ENCODE assay signal across 19 cellular contexts in genomic region chr1:5620418-5620817, GRCh38.
A peak's percentile ranks its signal among the peaks of the same experiment; 100 is the strongest.
DNase-seq lines count a peak whose midpoint lies in the region; ATAC-seq and TF ChIP-seq lines count a peak whose summit lies in the region.
"Had no signal": no experiment of that assay in that cellular context is flagged by ENCODE, and none has a peak within 500 bp of the region (broad histone marks: within the 10 kb centered on the region; RNA-seq: fewer than 3 reads in every experiment).

No MANE protein-coding gene starts in this region.

- no peak for TF ChIP-seq EP300 in esophagus muscularis mucosa (IDR thresholded peaks at IDR 0.05)

- H3K27me3 ChIP-seq in esophagus muscularis mucosa: peaks cover 0 to 57% (median 0%) of the 10 kb centered on the region in 4 donors

- H3K9me3 Mint-ChIP-seq in activated CD8-positive, alpha-beta memory T cell treated with anti-CD3 and anti-CD28 coated beads, Interleukin-2, amount 10 ng/mL, durations not matched to agents 7 days and 5 days (ENCODE audit: low read depth): no peaks in the 10 kb centered on the region
- H3K9me3 Mint-ChIP-seq: CD8-positive, alpha-beta T cell; GM23338 had no signal

- no peaks in the 10 kb centered on the region for H3K36me3 ChIP-seq in esophagus muscularis mucosa

- H3K27me3 Mint-ChIP-seq in activated CD8-positive, alpha-beta memory T cell treated with anti-CD3 and anti-CD28 coated beads, Interleukin-2, amount 10 ng/mL, durations not matched to agents 7 days and 5 days: no peaks in the 10 kb centered on the region

- no peak overlapping the region for H3K27ac ChIP-seq in esophagus muscularis mucosa (replicated peaks in 1 of 4)
- H3K27ac ChIP-seq: 22Rv1, A549 had no signal

- H3K9me3 ChIP-seq in esophagus muscularis mucosa: no peaks in the 10 kb centered on the region
- H3K9me3 ChIP-seq: A549, Caco-2 had no signal

- CTCF ChIA-PET in activated CD8-positive, alpha-beta memory T cell treated with anti-CD3 and anti-CD28 coated beads, Interleukin-2, amount 10 ng/mL, durations not matched to agents 7 days and 5 days (lab: Charles Lee): no interaction called here

- H3K27ac Mint-ChIP-seq in activated CD8-positive, alpha-beta memory T cell treated with anti-CD3 and anti-CD28 coated beads, Interleukin-2, amount 10 ng/mL, durations not matched to agents 7 days and 5 days: no peak overlapping the region
- H3K27ac Mint-ChIP-seq: CD8-positive, alpha-beta T cell; GM23338; HFFc6; IgD-negative memory B cell had no signal

- no peaks in the 10 kb centered on the region for H3K4me1 ChIP-seq in esophagus muscularis mucosa
- H3K4me1 ChIP-seq: A549, Caco-2 had no signal

- no peak for TF ChIP-seq CTCF in esophagus muscularis mucosa (IDR thresholded peaks at IDR 0.05)

- no peaks in the 10 kb centered on the region for H3K4me1 Mint-ChIP-seq in activated CD8-positive, alpha-beta memory T cell treated with anti-CD3 and anti-CD28 coated beads, Interleukin-2, amount 10 ng/mL, durations not matched to agents 7 days and 5 days
- H3K4me1 Mint-ChIP-seq: IgD-negative memory B cell had no signal

- intact Hi-C loops in esophagus muscularis mucosa (cut with DNase I): no loop called here

- H3K4me3 ChIP-seq in esophagus muscularis mucosa: no peak overlapping the region
- H3K4me3 ChIP-seq: A549, GM23338 had no signal

- DNase-seq in NCI-H1105 treated with DMSO at 0.1 percent for 48 hours (lab: John Stamatoyannopoulos, UW) (peak; percentile 3), NCI-H1105 (lab: John Stamatoyannopoulos, UW) (no peak), D341Med (ENCODE audit: low spot score) (peak; percentile 26), esophagus muscularis mucosa (ENCODE audit: extremely low spot score) (peak; percentile 77), RKO (ENCODE audit: low spot score) (no peak), H4 (ENCODE audit: low spot score) (no peak)
- DNase-seq in activated CD8-positive, alpha-beta memory T cell treated with anti-CD3 and anti-CD28 coated beads, Interleukin-2, amount 10 ng/mL, durations not matched to agents 7 days and 5 days: peak; percentile 14
- DNase-seq in activated CD8-positive, alpha-beta memory T cell treated with anti-CD3 and anti-CD28 coated beads for 24 hours: no peak
- DNase-seq: AML-193; CD8-positive, alpha-beta T cell; DMS153; DMS79; GDM1; HFFc6 had no signal

- H3K36me3 Mint-ChIP-seq in activated CD8-positive, alpha-beta memory T cell treated with anti-CD3 and anti-CD28 coated beads, Interleukin-2, amount 10 ng/mL, durations not matched to agents 7 days and 5 days: no peaks in the 10 kb centered on the region
- H3K36me3 Mint-ChIP-seq: CD8-positive, alpha-beta T cell; IgD-negative memory B cell had no signal

- no peak overlapping the region for H3K4me3 Mint-ChIP-seq in activated CD8-positive, alpha-beta memory T cell treated with anti-CD3 and anti-CD28 coated beads, Interleukin-2, amount 10 ng/mL, durations not matched to agents 7 days and 5 days
- H3K4me3 Mint-ChIP-seq: CD8-positive, alpha-beta T cell; GM23338; HFFc6; IgD-negative memory B cell had no signal

- WGBS in esophagus muscularis mucosa: 76% methylated on average over 3 of the region's 3 CpGs

- ATAC-seq in activated CD8-positive, alpha-beta memory T cell treated with anti-CD3 and anti-CD28 coated beads, Interleukin-2, amount 10 ng/mL, durations not matched to agents 7 days and 5 days: no peak
- ATAC-seq: CD8-positive, alpha-beta T cell had no signal

- TF ChIP-seq POLR2A in esophagus muscularis mucosa (IDR thresholded peaks at IDR 0.05; ENCODE audit: low read depth): no peak

Comparison
In these comparisons a context has a peak if more than half of its experiments do, and no peak if none do; other contexts are left out.
1. DNase-seq: peak in NCI-H1105 treated with DMSO at 0.1 percent for 48 hours (single experiment), activated CD8-positive, alpha-beta memory T cell treated with anti-CD3 and anti-CD28 coated beads, Interleukin-2, amount 10 ng/mL, durations not matched to agents 7 days and 5 days (single experiment), D341Med (single experiment) and esophagus muscularis mucosa (single experiment); none in NCI-H1105 (single experiment), activated CD8-positive, alpha-beta memory T cell treated with anti-CD3 and anti-CD28 coated beads for 24 hours (single experiment), RKO (single experiment) and H4 (single experiment).